Comparison of ENCODE assay signal across 8 cellular contexts in genomic region chr16:30948956-30949654, GRCh38. TPM values are rescaled to one million over a fixed set of nuclear protein-coding genes. Genes with fewer than 3 reads are reported as not detected.
DNase-seq lines count a peak whose midpoint lies in the region; ATAC-seq, FAIRE-seq and TF ChIP-seq lines count a peak whose summit lies in the region.

ORAI3 (plus strand) TSS chr16:30949068; CDS start chr16:30949290, 222 bp downstream.

- peaks cover 12 to 36% (median 23%) of the 10 kb centered on the region in 4 donors for H3K4me1 ChIP-seq in transverse colon

- in situ Hi-C loops in transverse colon (cut with MboI; ENCODE audit: low pct_ligation_motif_present in 1 of 4, low pct_unique_long_range_greater_than_20kb in 1 of 4, low sequenced_read_pairs in 3 of 4), result no loop called here

- 1% methylated on average over 33 of the region's 56 CpGs; no CpG with 5 or more reads in 1 of the 2 donors for WGBS in transverse colon (ENCODE audit: low coverage in 1 of 2), 2 donors

- TF ChIP-seq POLR2A in GM12892 (IDR thresholded peaks at IDR 0.05; ENCODE audit: low read depth, low read length) (peak; percentile 65; the same call in 1 of the 2 replicates), transverse colon (IDR thresholded peaks at IDR 0.05) (peak; percentile 73)

- DNase-seq in GM12892 (ENCODE audit: insufficient read length) (peak; percentile 83), NCI-H460 (ENCODE audit: extremely low read depth, low read depth) (peak; percentile 27), fibroblast of mammary gland (ENCODE audit: low read depth) (peak; percentile 46), myocyte (ENCODE audit: low read depth) (peak; percentile 73), transverse colon (peak; percentile 81)
- DNase-seq in activated T-cell treated with anti-CD3 and anti-CD28 coated beads, Interleukin-2, amount 50 U/mL, for 48 hours, result peak; percentile 55 to 70

- no peak for TF ChIP-seq EP300 in transverse colon (IDR thresholded peaks at IDR 0.05; ENCODE audit: low read depth)

- intact Hi-C loops in transverse colon (cut with DNase I; ENCODE audit: low total_unique reads), result no loop called here

- TF ChIP-seq CTCF in 22Rv1 (IDR thresholded peaks at IDR 0.05), result no peak
- no peak for TF ChIP-seq CTCF in fibroblast of mammary gland (conservative IDR thresholded peaks at IDR 0.05; ENCODE audit: control insufficient read depth, insufficient read depth, low read depth, low read length)
- TF ChIP-seq CTCF in transverse colon (IDR thresholded peaks at IDR 0.05), result peak in 1 of 5 experiments; percentile 8

- FAIRE-seq in GM12892 (lab: Jason Lieb, UNC), result peak; percentile 81

- H3K4me3 ChIP-seq in fibroblast of mammary gland (ENCODE audit: control insufficient read depth, low read depth, low read length) (peak within 1 kb of the TSS; percentile 75), transverse colon (peak within 1 kb of the TSS; percentile 70 to 100 (median 81))

- no peaks in the 10 kb centered on the region for H3K27me3 ChIP-seq in transverse colon

- ATAC-seq in HG02759 (IDR thresholded peaks at IDR 0.05; ENCODE audit: unreplicated experiment), result peak; percentile 64

- peaks cover 0 to 12% (median 3%) of the 10 kb centered on the region in 4 donors for H3K36me3 ChIP-seq in transverse colon

- no peaks in the 10 kb centered on the region for H3K9me3 ChIP-seq in transverse colon

- H3K27ac ChIP-seq in 22Rv1 (peak within 1 kb of the TSS; percentile 73), transverse colon (peak within 1 kb of the TSS; percentile 91 to 97 (median 94))

RNA-seq across cellular contexts. Expression of gene ORAI3, which starts in this region (rescaled TPM):
- polyA plus RNA-seq in GM12892 (2012; ENCODE audit: missing spikeins), result 13.5 TPM
- total RNA-seq in NCI-H460 (2014; rRNA removed; shearing (Covaris generic)), result 20.1 and 21.9 TPM in 2 replicates
- polyA plus RNA-seq in NCI-H460 (2014; cell fraction: nucleus; rRNA removed), result 12.5 and 13.1 TPM in 2 replicates
- total RNA-seq in myocyte, result 53.9 and 60.0 TPM in 2 replicates
- polyA plus RNA-seq in myocyte (2012), result 35.5 TPM
- 10 to 100 TPM; 24.8 to 45.6 (median 31.3) TPM for total RNA-seq in transverse colon

Comparison
In these comparisons a context has a peak if more than half of its experiments do, and no peak if none do; other contexts are left out.
1. Peak in every context shown above with its lines: DNase-seq, ATAC-seq, H3K4me3 ChIP-seq and H3K27ac ChIP-seq.
2. DNase-seq: peak in every context shown above with its lines; median percentile 83 in GM12892; 81 in transverse colon; 73 in myocyte; 62 in activated T-cell treated with anti-CD3 and anti-CD28 coated beads, Interleukin-2, amount 50 U/mL, for 48 hours; 46 in fibroblast of mammary gland; 27 in NCI-H460.